Comparison of ENCODE assay signal across 1 cellular context in genomic region chr3:171376125-171376947, GRCh38.
A peak's percentile ranks its signal among the peaks of the same experiment; 100 is the strongest.
TF ChIP-seq lines count a peak whose summit lies in the region.

No MANE protein-coding gene starts in this region.

TF ChIP-seq in GM23338, 12 proteins besides CTCF, POLR2A, EP300 and RAD21 (continued from another document):
- TF ChIP-seq POLR2AphosphoS5 (IDR thresholded peaks at IDR 0.05; ENCODE audit: low read depth) (no peak), JUNB (IDR thresholded peaks at IDR 0.05; ENCODE audit: unreplicated experiment) (no peak), NANOG (IDR thresholded peaks at IDR 0.05; ENCODE audit: borderline replicate concordance) (no peak), STAT1 (IDR thresholded peaks at IDR 0.05; ENCODE audit: unreplicated experiment) (no peak), EZH2 (IDR thresholded peaks at IDR 0.05; ENCODE audit: low read depth, unreplicated experiment) (no peak)
- TF ChIP-seq, protein P1, sequence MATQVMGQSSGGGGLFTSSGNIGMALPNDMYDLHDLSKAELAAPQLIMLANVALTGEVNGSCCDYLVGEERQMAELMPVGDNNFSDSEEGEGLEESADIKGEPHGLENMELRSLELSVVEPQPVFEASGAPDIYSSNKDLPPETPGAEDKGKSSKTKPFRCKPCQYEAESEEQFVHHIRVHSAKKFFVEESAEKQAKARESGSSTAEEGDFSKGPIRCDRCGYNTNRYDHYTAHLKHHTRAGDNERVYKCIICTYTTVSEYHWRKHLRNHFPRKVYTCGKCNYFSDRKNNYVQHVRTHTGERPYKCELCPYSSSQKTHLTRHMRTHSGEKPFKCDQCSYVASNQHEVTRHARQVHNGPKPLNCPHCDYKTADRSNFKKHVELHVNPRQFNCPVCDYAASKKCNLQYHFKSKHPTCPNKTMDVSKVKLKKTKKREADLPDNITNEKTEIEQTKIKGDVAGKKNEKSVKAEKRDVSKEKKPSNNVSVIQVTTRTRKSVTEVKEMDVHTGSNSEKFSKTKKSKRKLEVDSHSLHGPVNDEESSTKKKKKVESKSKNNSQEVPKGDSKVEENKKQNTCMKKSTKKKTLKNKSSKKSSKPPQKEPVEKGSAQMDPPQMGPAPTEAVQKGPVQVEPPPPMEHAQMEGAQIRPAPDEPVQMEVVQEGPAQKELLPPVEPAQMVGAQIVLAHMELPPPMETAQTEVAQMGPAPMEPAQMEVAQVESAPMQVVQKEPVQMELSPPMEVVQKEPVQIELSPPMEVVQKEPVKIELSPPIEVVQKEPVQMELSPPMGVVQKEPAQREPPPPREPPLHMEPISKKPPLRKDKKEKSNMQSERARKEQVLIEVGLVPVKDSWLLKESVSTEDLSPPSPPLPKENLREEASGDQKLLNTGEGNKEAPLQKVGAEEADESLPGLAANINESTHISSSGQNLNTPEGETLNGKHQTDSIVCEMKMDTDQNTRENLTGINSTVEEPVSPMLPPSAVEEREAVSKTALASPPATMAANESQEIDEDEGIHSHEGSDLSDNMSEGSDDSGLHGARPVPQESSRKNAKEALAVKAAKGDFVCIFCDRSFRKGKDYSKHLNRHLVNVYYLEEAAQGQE (IDR thresholded peaks at IDR 0.05; ENCODE audit: unreplicated experiment): peak; percentile 43
TF ChIP-seq in GM23338: peak in this region for 1.
